20 cellular contexts compared by ENCODE assay signal in the genomic region with DNA sequence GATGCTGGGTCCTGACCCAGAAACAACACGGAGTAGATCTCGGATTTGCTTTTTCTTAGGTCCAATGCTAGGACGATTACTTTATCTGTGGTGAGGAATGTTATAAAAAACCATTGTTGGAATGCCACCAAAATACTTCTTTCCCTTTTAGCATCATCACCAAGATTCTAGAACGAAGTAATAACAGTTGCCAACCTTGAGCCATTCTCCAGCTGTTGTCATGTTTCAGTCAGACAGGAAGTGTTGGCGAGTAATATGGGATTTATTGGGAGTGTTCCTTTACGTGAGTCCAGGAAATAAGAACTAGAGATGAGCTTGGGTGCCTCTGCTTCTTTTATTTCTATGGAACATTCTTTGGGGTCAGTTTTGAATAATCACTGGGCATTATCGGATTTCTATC.
"Had no signal": no experiment of that assay in that cellular context is flagged by ENCODE, and none has a peak within 500 bp of the region (broad histone marks: within the 10 kb centered on the region; RNA-seq: fewer than 3 reads in every experiment).

No MANE protein-coding gene starts in this region.

- H3K27me3 Mint-ChIP-seq: activated B cell treated with CpG ODN at 0.5 μM for 24 hours; brain; effector memory CD8-positive, alpha-beta T cell; natural killer cell treated with Interleukin-12 subunit alpha and Interleukin-12 subunit beta and Interleukin-15 and Interleukin-18, amount 100 ng/mL, for 72 hours; progenitor cell of endocrine pancreas had no signal

- H3K4me1 ChIP-seq: right atrium auricular region, suprapubic skin had no signal

- H3K4me3 ChIP-seq: right atrium auricular region, suprapubic skin had no signal

- ATAC-seq: activated T-cell treated with anti-CD3 and anti-CD28 coated beads, Interleukin-2, amount 50 U/mL, for 72 hours; effector memory CD8-positive, alpha-beta T cell; natural killer cell treated with Interleukin-12 subunit alpha and Interleukin-12 subunit beta and Interleukin-15 and Interleukin-18, amount 100 ng/mL, for 72 hours; stimulated activated naive CD8-positive, alpha-beta T cell treated with anti-CD3 and anti-CD28 coated beads, Interleukin-15, Interleukin-2, amounts not matched to agents 100 U/mL and 50 U/mL, for 24 hours had no signal

- DNase-seq: activated B cell treated with CpG ODN at 0.5 μM for 24 hours; activated CD4-positive, alpha-beta T cell treated with anti-CD3 and anti-CD28 coated beads for 48 hours; activated CD8-positive, alpha-beta memory T cell treated with anti-CD3 and anti-CD28 coated beads, Interleukin-2, amount 50 U/mL, for 48 hours; activated gamma-delta T cell; activated T-cell treated with anti-CD3 and anti-CD28 coated beads, Interleukin-2, amount 50 U/mL, for 72 hours; amygdala; dermis blood vessel endothelial cell; effector memory CD8-positive, alpha-beta T cell; hypothalamus; mesenchymal stem cell; nucleus accumbens; stimulated activated naive CD8-positive, alpha-beta T cell treated with anti-CD3 and anti-CD28 coated beads, Interleukin-15, Interleukin-2, amounts not matched to agents 100 U/mL and 50 U/mL, for 24 hours; trophoblast cell had no signal

- H3K9me3 ChIP-seq: right atrium auricular region, suprapubic skin had no signal

- H3K36me3 Mint-ChIP-seq: activated naive CD8-positive, alpha-beta T cell; brain; natural killer cell treated with Interleukin-12 subunit alpha and Interleukin-12 subunit beta and Interleukin-15 and Interleukin-18, amount 100 ng/mL, for 72 hours had no signal

- H3K27ac ChIP-seq: epithelial cell of prostate, right atrium auricular region, suprapubic skin had no signal

- H3K27me3 ChIP-seq: right atrium auricular region, suprapubic skin had no signal

- H3K4me3 Mint-ChIP-seq: activated B cell treated with CpG ODN at 0.5 μM for 24 hours; activated naive CD8-positive, alpha-beta T cell; activated T-cell treated with anti-CD3 and anti-CD28 coated beads, Interleukin-2, amount 50 U/mL, for 72 hours; brain; effector memory CD8-positive, alpha-beta T cell; natural killer cell treated with Interleukin-12 subunit alpha and Interleukin-12 subunit beta and Interleukin-15 and Interleukin-18, amount 100 ng/mL, for 72 hours had no signal

- H3K36me3 ChIP-seq: right atrium auricular region, suprapubic skin had no signal

- H3K9me3 Mint-ChIP-seq: activated B cell treated with CpG ODN at 0.5 μM for 24 hours, brain had no signal

- H3K27ac Mint-ChIP-seq: activated B cell treated with CpG ODN at 0.5 μM for 24 hours; activated naive CD8-positive, alpha-beta T cell; activated T-cell treated with anti-CD3 and anti-CD28 coated beads, Interleukin-2, amount 50 U/mL, for 72 hours; brain; effector memory CD8-positive, alpha-beta T cell; natural killer cell treated with Interleukin-12 subunit alpha and Interleukin-12 subunit beta and Interleukin-15 and Interleukin-18, amount 100 ng/mL, for 72 hours; progenitor cell of endocrine pancreas had no signal

- H3K4me1 Mint-ChIP-seq: activated B cell treated with CpG ODN at 0.5 μM for 24 hours had no signal
